ENCODE assay signal across 10 cellular contexts in the genomic region with DNA sequence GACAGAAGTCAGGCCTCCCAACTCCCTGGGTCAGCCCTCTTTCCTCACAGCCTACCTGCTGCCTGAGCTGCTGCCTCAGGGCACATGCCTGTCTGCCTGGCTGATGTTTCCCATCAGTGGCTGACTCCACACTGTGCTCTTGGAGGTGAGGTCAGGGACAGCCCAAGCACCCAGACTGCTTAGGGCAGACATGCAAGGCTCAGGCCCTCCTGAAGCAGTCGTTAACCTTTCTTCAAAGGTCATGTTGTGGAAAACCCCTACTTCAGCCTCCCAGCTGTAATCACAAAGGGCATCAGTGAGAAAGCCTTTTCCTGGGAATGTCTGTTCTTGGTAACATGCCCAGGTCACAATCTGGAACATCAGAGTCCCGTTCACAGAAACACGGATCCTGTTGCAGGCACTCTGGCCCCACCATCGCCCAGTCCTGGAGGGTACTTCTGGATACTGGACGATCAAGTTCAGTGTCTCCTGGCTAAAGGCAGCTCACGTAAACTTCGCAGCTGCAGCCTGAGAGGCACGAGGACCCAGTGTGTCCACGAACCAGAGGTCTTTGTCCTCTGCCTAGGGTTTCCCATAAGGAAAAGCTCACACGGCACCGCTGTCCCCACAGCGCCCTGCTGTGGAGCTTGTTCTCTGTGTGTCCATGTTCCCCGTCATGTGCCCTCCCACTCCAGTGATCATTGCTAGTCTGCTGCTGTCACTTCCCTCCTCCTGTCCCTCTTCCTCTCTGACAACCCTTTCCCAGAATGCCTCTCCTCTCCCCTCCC. TPM values are rescaled to one million over a fixed set of nuclear protein-coding genes. Genes with fewer than 3 reads are reported as not detected.
DNase-seq lines count a peak whose midpoint lies in the region; ATAC-seq and TF ChIP-seq lines count a peak whose summit lies in the region.
"Had no signal": no experiment of that assay in that cellular context is flagged by ENCODE, and none has a peak within 500 bp of the region (broad histone marks: within the 10 kb centered on the region; RNA-seq: fewer than 3 reads in every experiment).

No MANE protein-coding gene starts in this region.

- no peak overlapping the region for H3K4me2 ChIP-seq in parathyroid adenoma (ENCODE audit: low read length)

- POLR2A ChIA-PET in RWPE1 (lab: Yijun Ruan, JAX; ENCODE audit: low non-redundant PET) = no interaction called here

- no peaks in the 10 kb centered on the region for H3K36me3 ChIP-seq in parathyroid adenoma (ENCODE audit: control insufficient read depth, insufficient read depth, low read length)

- peaks cover 23% of the 10 kb centered on the region for H3K79me2 ChIP-seq in parathyroid adenoma

- TF ChIP-seq CTCF in RWPE1 (conservative IDR thresholded peaks at IDR 0.05; ENCODE audit: low read depth) = no peak
- no peak for TF ChIP-seq CTCF in parathyroid adenoma (IDR thresholded peaks at IDR 0.05)

- no peak overlapping the region for H3K9ac ChIP-seq in parathyroid adenoma

- no peak overlapping the region for H2AFZ ChIP-seq in parathyroid adenoma

- intact Hi-C loops in Right ventricle myocardium superior (cut with DNase I) = no loop called here

- peaks cover 16% of the 10 kb centered on the region for H3K4me1 ChIP-seq in parathyroid adenoma

- no peaks in the 10 kb centered on the region for H3K27me3 ChIP-seq in parathyroid adenoma (ENCODE audit: control insufficient read depth, insufficient read depth, low read length)

- H3K27ac ChIP-seq in RWPE1 = no peak overlapping the region
- peak overlapping the region; percentile 53 for H3K27ac ChIP-seq in parathyroid adenoma

- no peaks in the 10 kb centered on the region for H3K9me3 ChIP-seq in parathyroid adenoma (ENCODE audit: control insufficient read depth, low read length)

- no peak overlapping the region for H3K4me3 ChIP-seq in parathyroid adenoma (ENCODE audit: low read depth, low read length)

- peak; percentile 97 for DNase-seq in ELF-1 (ENCODE audit: low read depth, low spot score)
- DNase-seq in RWPE1 (ENCODE audit: low spot score) = peak; percentile 79
- DNase-seq in Right ventricle myocardium superior = no peak
- DNase-seq in NCI-H748 treated with DMSO at 0.1 percent for 48 hours (lab: John Stamatoyannopoulos, UW) = no peak
- DNase-seq in ecto neural progenitor cell (ENCODE audit: low spot score) = no peak
- DNase-seq in activated CD4-positive, alpha-beta T cell treated with anti-CD3 and anti-CD28 coated beads for 48 hours = no peak
- DNase-seq: DMS79, left colon had no signal

- CTCF ChIA-PET in RWPE1 (lab: Yijun Ruan, JAX) = interaction anchor here (0.6 kb wide), 2 partner anchors 53 to 1688 kb away, joined by 3 read pairs; no protein-coding TSS in a partner anchor

- ATAC-seq in Right ventricle myocardium superior (ENCODE audit: poor library complexity) (peak; percentile 68), HG03565 (IDR thresholded peaks at IDR 0.05; ENCODE audit: unreplicated experiment) (no peak)
- ATAC-seq: left colon had no signal

RNA-seq across cellular contexts. Expression of gene GNAO1, which starts 54.9 kb away (rescaled TPM):
- total RNA-seq in Right ventricle myocardium superior = 25.9 TPM

Comparison
In these comparisons a context has a peak if more than half of its experiments do, and no peak if none do; other contexts are left out.
1. DNase-seq: peak in ELF-1 (single experiment) and RWPE1 (single experiment); none in Right ventricle myocardium superior (single experiment), NCI-H748 treated with DMSO at 0.1 percent for 48 hours (single experiment), ecto neural progenitor cell (single experiment) and activated CD4-positive, alpha-beta T cell treated with anti-CD3 and anti-CD28 coated beads for 48 hours (single experiment).